8 cellular contexts compared by ENCODE assay signal in genomic region chr1:1629430-1630190, GRCh38. TPM values are rescaled to one million over a fixed set of nuclear protein-coding genes. Genes with fewer than 3 reads are reported as not detected.
DNase-seq lines count a peak whose midpoint lies in the region; ATAC-seq and TF ChIP-seq lines count a peak whose summit lies in the region.

No MANE protein-coding gene starts in this region.

- intact Hi-C loops in stomach (cut with DNase I; ENCODE audit: low total_unique reads): no loop called here
- intact Hi-C loops in Calu3 (cut with micrococcal nuclease; ENCODE audit: unreplicated experiment): no loop called here

- CTCF ChIA-PET in Calu3 (lab: Charles Lee): interaction anchor here (0.6 to 0.7 kb wide), 2 partner anchors 130 to 188 kb away, joined by 3 read pairs; no protein-coding TSS in a partner anchor

- H3K27me3 Mint-ChIP-seq in Calu3 (ENCODE audit: unreplicated experiment): no peaks in the 10 kb centered on the region

- no peak for ATAC-seq in lung (ENCODE audit: insufficient read depth, low FRiP score)
- no peak for ATAC-seq in GM18505 (IDR thresholded peaks at IDR 0.05; ENCODE audit: unreplicated experiment)
- no peak for ATAC-seq in HG02870 (IDR thresholded peaks at IDR 0.05; ENCODE audit: unreplicated experiment)

- TF ChIP-seq CTCF in lung (IDR thresholded peaks at IDR 0.05; ENCODE audit: control extremely low read depth, extremely low read depth) (no peak), stomach (IDR thresholded peaks at IDR 0.05) (no peak), Calu3 (IDR thresholded peaks at IDR 0.05; ENCODE audit: unreplicated experiment) (no peak)

- H3K4me1 ChIP-seq in lung (ENCODE audit: control insufficient read depth in 2 of 2, insufficient read depth in 2 of 2, low read length in 2 of 2): peaks cover 0 to 2% of the 10 kb centered on the region in 2 donors
- peaks cover 25 to 36% (median 26%) of the 10 kb centered on the region in 4 donors for H3K4me1 ChIP-seq in stomach

- no peak overlapping the region for H3K4me3 Mint-ChIP-seq in Calu3 (ENCODE audit: low read depth, unreplicated experiment)

- 38 to 62% methylated on average over 43 to 48 of the region's 48 CpGs for WGBS in lung, 2 donors
- whole genome bisulfite sequencing in stomach, 5 donors: 49 to 72% (median 60%) methylated on average over 17 to 48 of the region's 48 CpGs

- H3K9me3 ChIP-seq in lung (ENCODE audit: control insufficient read depth in 2 of 2, insufficient read depth in 1 of 2, low read length in 1 of 2): peaks cover 0 to 4% of the 10 kb centered on the region in 2 donors
- no peaks in the 10 kb centered on the region for H3K9me3 ChIP-seq in stomach

- H3K4me3 ChIP-seq in lung: no peak overlapping the region
- H3K4me3 ChIP-seq in stomach: peak overlapping the region; percentile 19 to 41 (median 30)

- H3K27ac ChIP-seq in lung (ENCODE audit: low read depth in 1 of 2, low read length in 1 of 2) (no peak overlapping the region), stomach (peak overlapping the region in 4 of 5 donors; percentile 74 to 87 (median 80))

- no peak overlapping the region for H3K27ac Mint-ChIP-seq in Calu3 (ENCODE audit: unreplicated experiment)

- H3K36me3 ChIP-seq in lung (ENCODE audit: control insufficient read depth in 2 of 2, insufficient read depth in 2 of 2, low read length in 2 of 2) (peaks cover 0 to 18% of the 10 kb centered on the region in 2 donors), stomach (peaks cover 4 to 40% (median 32%) of the 10 kb centered on the region in 4 donors)

- no TSS peak for BruUV-seq in Calu3 (replicated peaks; lab: Mats Ljungman, UMichigan)

- peaks cover 5% of the 10 kb centered on the region for H3K36me3 Mint-ChIP-seq in Calu3 (ENCODE audit: insufficient read depth, unreplicated experiment)

- H3K4me1 Mint-ChIP-seq in Calu3 (ENCODE audit: low read depth, unreplicated experiment): no peaks in the 10 kb centered on the region

- TF ChIP-seq EP300 in stomach (IDR thresholded peaks at IDR 0.05): no peak

- TF ChIP-seq POLR2A in stomach (IDR thresholded peaks at IDR 0.05) (no peak), GM18505 (IDR thresholded peaks at IDR 0.05; ENCODE audit: borderline replicate concordance, extremely low read depth, insufficient read depth, insufficient read length) (no peak)

- H3K27me3 ChIP-seq in lung (ENCODE audit: control insufficient read depth, insufficient read depth) (peaks cover 5% of the 10 kb centered on the region), stomach (peaks cover 0 to 41% (median 25%) of the 10 kb centered on the region in 3 donors)

- H3K9me3 Mint-ChIP-seq in Calu3 (ENCODE audit: low read depth, unreplicated experiment): no peaks in the 10 kb centered on the region

- DNase-seq in NK-92 (lab: John Stamatoyannopoulos, UW; ENCODE audit: unreplicated experiment) (peak; percentile 70), activated T-helper 1 cell treated with Interleukin-2 at 50 U/mL for 16 hours (ENCODE audit: low read depth) (peak; percentile 61), lung (ENCODE audit: low spot score) (peak; percentile 28), stomach (no peak), medulla oblongata (ENCODE audit: extremely low spot score) (no peak), Calu3 (no peak)

RNA-seq across cellular contexts. Expression of gene MMP23B, which starts 2.4 kb away (rescaled TPM):
- total RNA-seq in lung (10 to 100 TPM; 29.2 to 40.3 TPM), stomach (100 to 1,000 TPM in 1 of 5 donors, 10 to 100 TPM in 4; 15.1 to 111 (median 19.3) TPM), Calu3 (2022) (1.6 and 1.9 TPM in 2 replicates)
- polyA plus RNA-seq in lung (10 to 100 TPM; 14.1 to 15.0 TPM), stomach (10 to 100 TPM in 2 of 3 donors, 1 to 10 TPM in 1; 5.5 to 16.2 (median 12.7) TPM)

RNA-seq across cellular contexts. Expression of gene MIB2, which starts 14.3 kb away (rescaled TPM):
- total RNA-seq in lung (10 to 100 TPM; 41.6 to 60.0 TPM), stomach (100 to 1,000 TPM in 3 of 5 donors, 10 to 100 TPM in 2; 21.5 to 871 (median 193) TPM), Calu3 (2022) (50.0 and 50.3 TPM in 2 replicates)
- polyA plus RNA-seq in lung (10 to 100 TPM; 35.5 to 80.5 TPM), stomach (100 to 1,000 TPM; 124 to 139 (median 136) TPM)

RNA-seq across cellular contexts. Expression of gene CDK11B, which starts 29.2 kb away (rescaled TPM):
- total RNA-seq in lung: 10 to 100 TPM; 15.7 to 21.4 TPM
- 10 to 100 TPM; 27.1 to 39.6 TPM for polyA plus RNA-seq in lung
- total RNA-seq in stomach: 10 to 100 TPM in 4 of 5 donors, 1 to 10 TPM in 1; 9.0 to 62.6 (median 29.3) TPM
- polyA plus RNA-seq in stomach: 10 to 100 TPM; 21.6 to 37.4 (median 27.9) TPM
- total RNA-seq in Calu3 (2022): 24.2 and 24.9 TPM in 2 replicates

RNA-seq across cellular contexts. Expression of gene FNDC10, which starts 29.7 kb away (rescaled TPM):
- total RNA-seq in lung: 10 to 100 TPM in 1 of 2 donors, under 1 TPM in 1; 0.40 to 12.8 TPM
- 10 to 100 TPM in 1 of 2 donors, 1 to 10 TPM in 1; 2.5 to 10.7 TPM for polyA plus RNA-seq in lung
- 10 to 100 TPM in 1 of 5 donors, under 1 TPM in 1, not detected in 3; 0.29 to 20.0 TPM for total RNA-seq in stomach
- 1 to 10 TPM; 2.1 to 5.1 (median 4.0) TPM for polyA plus RNA-seq in stomach
- total RNA-seq in Calu3 (2022): 3.5 and 4.7 TPM in 2 replicates

RNA-seq across cellular contexts. Expression of gene SSU72, which starts 54.9 kb away (rescaled TPM):
- total RNA-seq in lung (100 to 1,000 TPM in 1 of 2 donors, 10 to 100 TPM in 1; 63.7 to 128 TPM), stomach (100 to 1,000 TPM in 1 of 5 donors, 10 to 100 TPM in 4; 45.7 to 215 (median 85.9) TPM), Calu3 (2022) (105 and 117 TPM in 2 replicates)
- polyA plus RNA-seq in lung (100 to 1,000 TPM in 1 of 2 donors, 10 to 100 TPM in 1; 85.8 to 114 TPM), stomach (100 to 1,000 TPM in 2 of 3 donors, 10 to 100 TPM in 1; 85.0 to 135 (median 108) TPM)

Comparison
In these comparisons a context has a peak if more than half of its experiments do, and no peak if none do; other contexts are left out.
1. DNase-seq: peak in NK-92 (single experiment), activated T-helper 1 cell treated with Interleukin-2 at 50 U/mL for 16 hours (single experiment) and lung (single experiment); none in stomach (single experiment), medulla oblongata (single experiment) and Calu3 (single experiment).
2. H3K27ac ChIP-seq: peak in stomach (4 of 5); none in lung (0 of 2).